8 cellular contexts compared by ENCODE assay signal in the genomic region with DNA sequence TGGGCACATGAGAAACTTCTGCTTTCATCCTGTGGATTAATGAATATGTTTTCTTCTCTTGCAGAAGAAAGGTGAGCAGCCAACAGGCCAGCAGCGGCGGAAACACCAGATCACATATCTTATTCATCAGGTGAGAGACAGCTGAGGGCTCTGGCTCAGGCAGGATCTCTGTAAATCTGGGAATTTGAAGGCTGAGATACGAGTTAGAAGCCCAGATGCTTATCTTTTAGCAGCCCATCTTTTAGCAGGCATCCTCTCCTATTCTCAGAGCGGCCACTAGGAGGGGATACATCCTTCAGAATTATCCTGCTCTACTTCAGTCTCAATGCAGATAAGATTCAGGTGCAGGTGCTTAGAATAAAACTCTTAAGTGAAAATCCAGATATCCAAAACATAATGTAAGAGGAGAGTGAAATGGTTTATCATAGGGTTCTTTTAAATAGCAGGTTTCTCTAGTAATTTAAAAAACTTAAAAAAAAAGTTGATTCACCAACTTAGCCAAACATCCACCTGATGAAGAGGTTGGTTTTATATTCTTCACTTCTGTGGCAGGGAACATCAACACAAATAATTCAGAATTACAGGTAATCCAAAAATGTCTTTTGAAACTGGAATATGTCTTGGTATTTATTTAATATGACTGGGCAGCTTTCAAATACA. TPM values are rescaled to one million over a fixed set of nuclear protein-coding genes. Genes with fewer than 3 reads are reported as not detected.
DNase-seq lines count a peak whose midpoint lies in the region; ATAC-seq, FAIRE-seq and TF ChIP-seq lines count a peak whose summit lies in the region.

No MANE protein-coding gene starts in this region.

- H3K4me3 ChIP-seq in DOHH2 (ENCODE audit: low read length) (no peak overlapping the region), small intestine (ENCODE audit: low read depth in 1 of 2, low read length in 2 of 2) (no peak overlapping the region)

- intact Hi-C loops in activated naive CD4-positive, alpha-beta T cell treated with anti-CD3 and anti-CD28 coated beads for 36 hours (cut with micrococcal nuclease), result loop anchor here (1.0 kb wide), 3 partner anchors 39 to 93 kb away; a partner anchor contains a TSS

- no peak overlapping the region for H3K4me3 Mint-ChIP-seq in activated naive CD4-positive, alpha-beta T cell treated with anti-CD3 and anti-CD28 coated beads for 36 hours

- no peak overlapping the region for H3K4me2 ChIP-seq in DOHH2 (ENCODE audit: low read length)

- TF ChIP-seq CTCF in DOHH2 (IDR thresholded peaks at IDR 0.05; ENCODE audit: low read depth, low read length, poor library complexity, severe bottlenecking), result peak; percentile 87

- H3F3A ChIP-seq in DOHH2 (ENCODE audit: control insufficient read depth, insufficient read depth), result peaks cover 10% of the 10 kb centered on the region

- CTCF ChIA-PET in activated naive CD4-positive, alpha-beta T cell treated with anti-CD3 and anti-CD28 coated beads for 36 hours (lab: Charles Lee), result interaction anchor here (0.6 to 9.4 kb wide), 14 partner anchors 10 to 107 kb away, joined by 3 to 177 read pairs (median 6); a partner anchor contains a TSS

- H3K4me1 Mint-ChIP-seq in activated naive CD4-positive, alpha-beta T cell treated with anti-CD3 and anti-CD28 coated beads for 36 hours (ENCODE audit: low read depth), result no peaks in the 10 kb centered on the region

- ATAC-seq in HG03025 (IDR thresholded peaks at IDR 0.05; ENCODE audit: low FRiP score, unreplicated experiment), result no peak

- WGBS in small intestine, 3 donors, result 45 to 53% (median 52%) methylated on average over 4 of the region's 4 CpGs

- no peaks in the 10 kb centered on the region for H3K9me3 Mint-ChIP-seq in activated naive CD4-positive, alpha-beta T cell treated with anti-CD3 and anti-CD28 coated beads for 36 hours

- H3K9me2 ChIP-seq in DOHH2 (replicated peaks; ENCODE audit: control insufficient read depth, low read length), result no peaks in the 10 kb centered on the region

- H3K36me3 Mint-ChIP-seq in activated naive CD4-positive, alpha-beta T cell treated with anti-CD3 and anti-CD28 coated beads for 36 hours (ENCODE audit: low read depth), result peaks cover 39% of the 10 kb centered on the region

- peaks cover 28% of the 10 kb centered on the region for H3K4me1 ChIP-seq in DOHH2 (ENCODE audit: control insufficient read depth, low read length)
- no peaks in the 10 kb centered on the region for H3K4me1 ChIP-seq in small intestine (ENCODE audit: control insufficient read depth in 2 of 2, insufficient read depth in 1 of 2, low read depth in 1 of 2, low read length in 1 of 2)

- H3K79me2 ChIP-seq in DOHH2 (ENCODE audit: control insufficient read depth, low read length), result no peaks in the 10 kb centered on the region

- FAIRE-seq in small intestine (lab: Jason Lieb, UNC), result no peak

- no peak overlapping the region for H3K27ac Mint-ChIP-seq in activated naive CD4-positive, alpha-beta T cell treated with anti-CD3 and anti-CD28 coated beads for 36 hours

- H3K27ac ChIP-seq in DOHH2 (ENCODE audit: low read depth, low read length) (no peak overlapping the region), small intestine (ENCODE audit: low read depth in 1 of 2, low read length in 1 of 2) (no peak overlapping the region)

- no peaks in the 10 kb centered on the region for H4K20me1 ChIP-seq in DOHH2 (ENCODE audit: control insufficient read depth, insufficient read depth, low read depth, low read length)

- H3K27me3 Mint-ChIP-seq in activated naive CD4-positive, alpha-beta T cell treated with anti-CD3 and anti-CD28 coated beads for 36 hours (ENCODE audit: low read depth), result no peaks in the 10 kb centered on the region

- no peaks in the 10 kb centered on the region for H3K9me3 ChIP-seq in DOHH2 (ENCODE audit: control insufficient read depth, insufficient read depth, low read length)
- H3K9me3 ChIP-seq in small intestine (ENCODE audit: control insufficient read depth, low read depth), result no peaks in the 10 kb centered on the region

- DNase-seq in HUDEP-2 (lab: John Stamatoyannopoulos, UW; ENCODE audit: unreplicated experiment in 76 of 76) (peak in 44 of 76 experiments; percentile 7 to 65 (median 28)), OCI-M1 (lab: John Stamatoyannopoulos, UW) (peak; percentile 83), globus pallidus (ENCODE audit: low spot score) (peak; percentile 68), small intestine (peak; percentile 61), HK-2 (ENCODE audit: unreplicated experiment) (no peak)
- DNase-seq in activated naive CD4-positive, alpha-beta T cell treated with anti-CD3 and anti-CD28 coated beads for 36 hours, result peak; percentile 78

- H3K27me3 ChIP-seq in DOHH2 (ENCODE audit: control insufficient read depth, low read length), result no peaks in the 10 kb centered on the region
- H3K27me3 ChIP-seq in small intestine (ENCODE audit: control insufficient read depth in 2 of 2, insufficient read depth in 2 of 2, low read length in 2 of 2), result no peaks in the 10 kb centered on the region

- H3K36me3 ChIP-seq in DOHH2 (ENCODE audit: control insufficient read depth, low read length), result peaks cover 85% of the 10 kb centered on the region
- peaks cover 23 to 27% of the 10 kb centered on the region in 2 donors for H3K36me3 ChIP-seq in small intestine (ENCODE audit: control insufficient read depth in 2 of 2, insufficient read depth in 2 of 2, low read length in 2 of 2)

RNA-seq across cellular contexts. Expression of a gene that starts 19.3 kb away (rescaled TPM):
- total RNA-seq in activated naive CD4-positive, alpha-beta T cell treated with anti-CD3 and anti-CD28 coated beads for 36 hours, result 100 to 1,000 TPM; 134 to 138 TPM
- 1 to 10 TPM in 2 of 3 donors, under 1 TPM in 1; 0.89 to 2.7 (median 2.2) TPM for polyA plus RNA-seq in small intestine

RNA-seq across cellular contexts. Expression of a gene that starts 30.0 kb away (rescaled TPM):
- 10 to 100 TPM; 55.2 to 55.8 TPM for total RNA-seq in activated naive CD4-positive, alpha-beta T cell treated with anti-CD3 and anti-CD28 coated beads for 36 hours
- polyA plus RNA-seq in small intestine, result 10 to 100 TPM; 45.2 to 55.0 (median 50.5) TPM

RNA-seq across cellular contexts. Expression of a gene that starts 45.9 kb away (rescaled TPM):
- 100 to 1,000 TPM; 282 to 283 TPM for total RNA-seq in activated naive CD4-positive, alpha-beta T cell treated with anti-CD3 and anti-CD28 coated beads for 36 hours
- polyA plus RNA-seq in small intestine, result 100 to 1,000 TPM; 273 to 308 (median 280) TPM

RNA-seq across cellular contexts. Expression of a gene that starts 56.5 kb away (rescaled TPM):
- 100 to 1,000 TPM in 1 of 2 experiments, 10 to 100 TPM in 1; 91.1 to 114 TPM for total RNA-seq in activated naive CD4-positive, alpha-beta T cell treated with anti-CD3 and anti-CD28 coated beads for 36 hours
- polyA plus RNA-seq in small intestine, result 100 to 1,000 TPM in 1 of 3 donors, 10 to 100 TPM in 2; 57.7 to 102 (median 59.2) TPM
